In genomic region chr12:108266131-108266530, GRCh38 we compare ENCODE assay signal across 9 cellular contexts.
"Had no signal": no experiment of that assay in that cellular context is flagged by ENCODE, and none has a peak within 500 bp of the region (broad histone marks: within the 10 kb centered on the region; RNA-seq: fewer than 3 reads in every experiment).

No MANE protein-coding gene starts in this region.

- H3K4me3 ChIP-seq: GM23338, HAP-1, K562 had no signal

- ATAC-seq: GM23338, HCT116, K562 had no signal

- H3K4me2 ChIP-seq: GM23338 had no signal

- H2AFZ ChIP-seq: GM23338 had no signal

- H3K36me3 ChIP-seq: HAP-1 had no signal

- H3K9me3 ChIP-seq: HAP-1 had no signal

- DNase-seq: H7, HFFc6, IMR-90, KG1 had no signal

- H3K4me1 ChIP-seq: HAP-1 had no signal

- FAIRE-seq: HTR-8/SVneo had no signal
